Comparison of ENCODE assay signal across 8 cellular contexts in genomic region chr1:234724517-234725176, GRCh38.
A peak's percentile ranks its signal among the peaks of the same experiment; 100 is the strongest.
DNase-seq lines count a peak whose midpoint lies in the region; ATAC-seq and TF ChIP-seq lines count a peak whose summit lies in the region.

No MANE protein-coding gene starts in this region.

- CTCF ChIA-PET in CD4-positive, alpha-beta memory T cell (lab: Charles Lee; ENCODE audit: partially characterized antibody) = interaction anchor here (0.9 to 3.3 kb wide), 14 partner anchors 20 to 359 kb away, joined by 3 to 39 read pairs (median 4); partner anchors contain the start of gene IRF2BP2
- CTCF ChIA-PET in Panc1 (lab: Charles Lee) = interaction anchor here (0.5 to 0.8 kb wide), 7 partner anchors 42 to 252 kb away, joined by 3 to 5 read pairs (median 3); no protein-coding TSS in a partner anchor

- H3K27me3 Mint-ChIP-seq in CD4-positive, alpha-beta memory T cell = peaks cover 0 to 3% of the 10 kb centered on the region in 2 donors

- H3K4me3 Mint-ChIP-seq in CD4-positive, alpha-beta memory T cell = peak overlapping the region; percentile 70 to 89 (median 82)

- TF ChIP-seq CTCF in Panc1 (IDR thresholded peaks at IDR 0.05) = no peak
- no peak for TF ChIP-seq CTCF in brain microvascular endothelial cell (IDR thresholded peaks at IDR 0.05; ENCODE audit: low read depth, low read length, missing control alignments)
- no peak for TF ChIP-seq CTCF in left lung (IDR thresholded peaks at IDR 0.05)
- no peak for TF ChIP-seq CTCF in GM13976 (IDR thresholded peaks at IDR 0.05; ENCODE audit: borderline replicate concordance, control extremely low read depth, extremely low read depth, insufficient read depth, missing control alignments)

- no peaks in the 10 kb centered on the region for H3K9me3 ChIP-seq in CD4-positive, alpha-beta memory T cell (ENCODE audit: control insufficient read depth in 1 of 2, low read length in 2 of 2)
- H3K9me3 ChIP-seq in Panc1 (ENCODE audit: control insufficient read depth, insufficient read depth, low read depth, low read length) (no peaks in the 10 kb centered on the region), left lung (no peaks in the 10 kb centered on the region)

- peak overlapping the region; percentile 95 to 100 (median 98) for H3K27ac Mint-ChIP-seq in CD4-positive, alpha-beta memory T cell

- H3K27ac ChIP-seq in CD4-positive, alpha-beta memory T cell (ENCODE audit: low read depth, low read length) = peak overlapping the region; percentile 96
- peak overlapping the region; percentile 95 for H3K27ac ChIP-seq in Panc1 (ENCODE audit: low read length)
- peak overlapping the region; percentile 99 for H3K27ac ChIP-seq in brain microvascular endothelial cell
- H3K27ac ChIP-seq in left lung = peak overlapping the region; percentile 97 to 99
- peak overlapping the region; percentile 99 for H3K27ac ChIP-seq in substantia nigra (ENCODE audit: low read depth, low read length, poor library complexity, severe bottlenecking)

- H3K36me3 Mint-ChIP-seq in CD4-positive, alpha-beta memory T cell = peaks cover 0 to 9% of the 10 kb centered on the region in 2 donors

- peak overlapping the region; percentile 13 to 41 for H3K4me3 ChIP-seq in CD4-positive, alpha-beta memory T cell (ENCODE audit: low read length in 2 of 2)
- H3K4me3 ChIP-seq in Panc1 (ENCODE audit: low read depth in 2 of 2, low read length in 2 of 2) (peak overlapping the region; percentile 17 to 31), brain microvascular endothelial cell (ENCODE audit: low read depth, low read length) (peak overlapping the region; percentile 12), left lung (peak overlapping the region; percentile 1 to 3)

- ATAC-seq in HG02588 (IDR thresholded peaks at IDR 0.05; ENCODE audit: unreplicated experiment) (peak; percentile 9), Panc1 (peak; percentile 67), left lung (peak; percentile 48)

- H3K27me3 ChIP-seq in CD4-positive, alpha-beta memory T cell (ENCODE audit: insufficient read depth, low read length) = no peaks in the 10 kb centered on the region
- H3K27me3 ChIP-seq in Panc1 (ENCODE audit: control insufficient read depth, insufficient read depth, low read length) = no peaks in the 10 kb centered on the region
- H3K27me3 ChIP-seq in brain microvascular endothelial cell (replicated peaks) = no peaks in the 10 kb centered on the region
- no peaks in the 10 kb centered on the region for H3K27me3 ChIP-seq in left lung

- POLR2A ChIA-PET in CD4-positive, alpha-beta memory T cell (lab: Charles Lee; ENCODE audit: partially characterized antibody) = interaction anchor here (0.6 to 8.2 kb wide), 43 partner anchors 8 to 780 kb away, joined by 3 to 272 read pairs (median 4); partner anchors contain the start of genes B3GALNT2, IRF2BP2, RBM34 and TOMM20
- POLR2A ChIA-PET in Panc1 (lab: Charles Lee) = interaction anchor here (0.5 to 3.5 kb wide), 21 partner anchors 19 to 538 kb away, joined by 3 to 38 read pairs (median 4); no protein-coding TSS in a partner anchor

- H3K4me1 Mint-ChIP-seq in CD4-positive, alpha-beta memory T cell = peaks cover 41 to 94% (median 70%) of the 10 kb centered on the region in 4 donors

- no peaks in the 10 kb centered on the region for H3K36me3 ChIP-seq in CD4-positive, alpha-beta memory T cell (ENCODE audit: insufficient read depth, low read length)
- no peaks in the 10 kb centered on the region for H3K36me3 ChIP-seq in Panc1 (ENCODE audit: control insufficient read depth, insufficient read depth, low read length)
- H3K36me3 ChIP-seq in brain microvascular endothelial cell (replicated peaks) = no peaks in the 10 kb centered on the region
- H3K36me3 ChIP-seq in left lung = no peaks in the 10 kb centered on the region

- in situ Hi-C loops in Panc1 (cut with HindIII; ENCODE audit: low pct_unique_long_range_greater_than_20kb, low sequenced_read_pairs) (loop anchor here (25.0 kb wide), 1 partner anchor 263 kb away; no protein-coding TSS in a partner anchor), brain microvascular endothelial cell (cut with HindIII; ENCODE audit: low pct_ligation_motif_present, low sequenced_read_pairs) (loop anchor here (25.0 kb wide), 2 partner anchors 113 to 238 kb away; no protein-coding TSS in a partner anchor), GM13976 (cut with MboI; ENCODE audit: low sequenced_read_pairs, unreplicated experiment) (loop anchor here (25.0 kb wide), 2 partner anchors 113 to 237 kb away; partner anchors contain the start of gene TARBP1)

- BruUV-seq in Panc1 (replicated peaks; lab: Mats Ljungman, UMichigan) = no TSS peak

- H3K4me1 ChIP-seq in CD4-positive, alpha-beta memory T cell (ENCODE audit: insufficient read depth, low read length) = peaks cover 81% of the 10 kb centered on the region
- peaks cover 72% of the 10 kb centered on the region for H3K4me1 ChIP-seq in Panc1 (ENCODE audit: control insufficient read depth, insufficient read depth, low read length)
- peaks cover 55 to 89% of the 10 kb centered on the region in 2 donors for H3K4me1 ChIP-seq in left lung

- peak in 1 of 5 donors; percentile 52 for DNase-seq in CD4-positive, alpha-beta memory T cell
- DNase-seq in Panc1 (ENCODE audit: low read depth, low spot score) = no peak
- DNase-seq in brain microvascular endothelial cell = no peak
- DNase-seq in left lung = peak; percentile 76 to 84
- DNase-seq in substantia nigra (lab: John Stamatoyannopoulos, UW) = peak in 40 of 49 donors; percentile 42 to 94 (median 81)
- no peak for DNase-seq in NK-92 (lab: John Stamatoyannopoulos, UW; ENCODE audit: unreplicated experiment)
- DNase-seq in GM13976 (ENCODE audit: low spot score) = no peak

- intact Hi-C loops in CD4-positive, alpha-beta memory T cell (cut with micrococcal nuclease) = loop anchor here (1.0 to 2.0 kb wide), 6 partner anchors 48 to 358 kb away; no protein-coding TSS in a partner anchor
- intact Hi-C loops in Panc1 (cut with micrococcal nuclease; ENCODE audit: unreplicated experiment) (loop anchor here (2.0 to 10.0 kb wide), 4 partner anchors 112 to 358 kb away; no protein-coding TSS in a partner anchor), left lung (cut with DNase I) (loop anchor here in 1 of 2 donors (5.0 to 10.0 kb wide), 5 partner anchors 112 to 353 kb away; partner anchors contain the start of gene IRF2BP2)

- H3K9me3 Mint-ChIP-seq in CD4-positive, alpha-beta memory T cell = peaks cover 0 to 5% (median 0%) of the 10 kb centered on the region in 8 donors

Comparison
In these comparisons a context has a peak if more than half of its experiments do, and no peak if none do; other contexts are left out.
1. DNase-seq: peak in left lung (2 of 2) and substantia nigra (40 of 49); none in Panc1 (single experiment), brain microvascular endothelial cell (single experiment), NK-92 (single experiment) and GM13976 (single experiment).
2. ATAC-seq: peak in every context shown above with its lines; median percentile 67 in Panc1; 48 in left lung; 9 in HG02588.
3. Peak in every context shown above with its lines, with median percentiles within 50 percentile points of each other: H3K27ac ChIP-seq and H3K4me3 ChIP-seq.